In the genomic region with DNA sequence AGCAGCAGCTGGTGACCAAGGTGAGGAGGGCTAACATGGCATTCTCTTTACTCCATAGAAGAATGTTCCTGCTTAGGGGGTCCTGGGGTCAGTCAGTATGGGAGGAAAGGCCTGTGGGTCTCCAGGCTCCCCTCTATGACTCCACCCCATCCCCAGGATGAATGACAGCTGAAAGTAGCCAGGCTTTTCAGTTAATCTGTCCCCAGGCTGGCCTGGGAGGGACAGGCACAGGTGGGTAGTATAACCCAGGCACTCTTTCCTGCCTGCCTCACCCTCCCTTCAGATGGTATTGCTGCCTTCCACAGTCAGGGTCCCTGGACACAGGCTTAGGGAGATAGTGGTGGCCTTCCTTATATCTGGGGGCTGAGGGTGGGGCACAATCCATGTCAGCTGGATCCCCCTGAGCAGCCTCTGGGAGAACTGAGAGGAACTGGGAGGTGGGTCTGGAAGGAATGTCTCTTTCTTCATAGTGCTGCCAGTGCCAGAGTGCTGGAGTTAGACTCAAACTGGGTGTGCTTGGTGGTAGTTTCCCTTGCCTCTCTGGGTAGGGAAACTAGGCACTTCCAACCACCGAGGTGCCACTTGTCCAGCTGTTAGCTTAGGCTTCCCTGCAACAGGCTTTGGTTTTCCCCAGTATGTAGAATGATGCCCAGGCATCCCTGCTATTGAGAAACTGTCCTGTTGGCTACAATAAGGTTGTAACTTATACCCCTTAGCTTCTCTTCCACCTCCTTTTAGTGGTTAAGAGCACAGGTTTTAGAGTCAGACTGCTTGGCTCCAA, we compare ENCODE assay signal across 12 cellular contexts. TPM values are rescaled to one million over a fixed set of nuclear protein-coding genes. Genes with fewer than 3 reads are reported as not detected.
DNase-seq lines count a peak whose midpoint lies in the region; ATAC-seq lines count a peak whose summit lies in the region.
"Had no signal": no experiment of that assay in that cellular context is flagged by ENCODE, and none has a peak within 500 bp of the region (broad histone marks: within the 10 kb centered on the region; RNA-seq: fewer than 3 reads in every experiment).

No MANE protein-coding gene starts in this region.

- no peak overlapping the region for H3K27ac Mint-ChIP-seq in activated CD4-positive, alpha-beta T cell treated with anti-CD3 and anti-CD28 coated beads, Interleukin-2, amount 10 ng/mL, durations not matched to agents 24 days and 14 days

- peaks cover 10% of the 10 kb centered on the region for H3K36me3 Mint-ChIP-seq in activated CD4-positive, alpha-beta T cell treated with anti-CD3 and anti-CD28 coated beads, Interleukin-2, amount 10 ng/mL, durations not matched to agents 24 days and 14 days (ENCODE audit: low read depth)

- H3K4me3 ChIP-seq in ectodermal cell (ENCODE audit: insufficient read depth, low read depth, low read length) (no peak overlapping the region), rectal smooth muscle tissue (ENCODE audit: low read length) (peak overlapping the region; percentile 1)

- H3K4me1 ChIP-seq in ectodermal cell (ENCODE audit: control insufficient read depth, insufficient read depth, low read length) (peaks cover 29% of the 10 kb centered on the region), rectal smooth muscle tissue (ENCODE audit: control insufficient read depth, insufficient read depth, low read length) (peaks cover 27% of the 10 kb centered on the region)

- no peaks in the 10 kb centered on the region for H3K27me3 ChIP-seq in ectodermal cell (ENCODE audit: control insufficient read depth, insufficient read depth, low read length, poor library complexity, severe bottlenecking)
- no peaks in the 10 kb centered on the region for H3K27me3 ChIP-seq in rectal smooth muscle tissue (ENCODE audit: control insufficient read depth, insufficient read depth, low read length)

- WGBS in ectodermal cell, 2 experiments, result 89 to 95% methylated on average over 1 of the region's 1 CpG

- H3K9ac ChIP-seq in rectal smooth muscle tissue (ENCODE audit: low read length), result no peak overlapping the region

- no peaks in the 10 kb centered on the region for H3K36me3 ChIP-seq in ectodermal cell (ENCODE audit: control insufficient read depth, insufficient read depth, low read length)
- no peaks in the 10 kb centered on the region for H3K36me3 ChIP-seq in rectal smooth muscle tissue (ENCODE audit: control insufficient read depth, insufficient read depth, low read length)

- peaks cover 46% of the 10 kb centered on the region for H3K4me1 Mint-ChIP-seq in activated CD4-positive, alpha-beta T cell treated with anti-CD3 and anti-CD28 coated beads, Interleukin-2, amount 10 ng/mL, durations not matched to agents 24 days and 14 days

- H3K27ac ChIP-seq in ectodermal cell (ENCODE audit: insufficient read depth, low read depth, low read length, poor library complexity, severe bottlenecking), result peak overlapping the region; percentile 38
- H3K27ac ChIP-seq in rectal smooth muscle tissue (ENCODE audit: low read depth, low read length), result no peak overlapping the region

- intact Hi-C loops in activated CD4-positive, alpha-beta T cell treated with anti-CD3 and anti-CD28 coated beads, Interleukin-2, amount 10 ng/mL, durations not matched to agents 24 days and 14 days (cut with micrococcal nuclease), result no loop called here

- ATAC-seq in GM19324 (IDR thresholded peaks at IDR 0.05; ENCODE audit: low FRiP score, unreplicated experiment) (peak; percentile 7), HG03095 (IDR thresholded peaks at IDR 0.05; ENCODE audit: unreplicated experiment) (peak; percentile 5)

- no peak overlapping the region for H3K4me3 Mint-ChIP-seq in activated CD4-positive, alpha-beta T cell treated with anti-CD3 and anti-CD28 coated beads, Interleukin-2, amount 10 ng/mL, durations not matched to agents 24 days and 14 days

- H3K9me3 ChIP-seq in ectodermal cell (ENCODE audit: control insufficient read depth, low read length), result no peaks in the 10 kb centered on the region

- no peak for DNase-seq in SHP77 (lab: John Stamatoyannopoulos, UW)
- no peak for DNase-seq in NCI-H2107 treated with DMSO at 0.1 percent for 48 hours (lab: John Stamatoyannopoulos, UW; ENCODE audit: unreplicated experiment)
- no peak for DNase-seq in activated CD4-positive, alpha-beta T cell treated with anti-CD3 and anti-CD28 coated beads, Interleukin-2, amount 50 U/mL, for 4 hours
- no peak for DNase-seq in activated CD4-positive, alpha-beta T cell treated with anti-CD3 and anti-CD28 coated beads, Interleukin-2, amount 10 ng/mL, durations not matched to agents 24 days and 14 days
- DNase-seq: DND-41; NCI-H1694 treated with DMSO at 0.1 percent for 48 hours; RPMI8226; stimulated activated naive CD4-positive, alpha-beta T cell treated with Interleukin-2 at 50 U/mL for 16 hours had no signal

- H3K9me3 Mint-ChIP-seq in activated CD4-positive, alpha-beta T cell treated with anti-CD3 and anti-CD28 coated beads, Interleukin-2, amount 10 ng/mL, durations not matched to agents 24 days and 14 days, result no peaks in the 10 kb centered on the region

- no peaks in the 10 kb centered on the region for H3K27me3 Mint-ChIP-seq in activated CD4-positive, alpha-beta T cell treated with anti-CD3 and anti-CD28 coated beads, Interleukin-2, amount 10 ng/mL, durations not matched to agents 24 days and 14 days

RNA-seq across cellular contexts. Expression of gene LARP1, which starts 27.8 kb away (rescaled TPM):
- 130 TPM for polyA plus RNA-seq in ectodermal cell (2013, experiment 1 of 4)
- polyA plus RNA-seq in ectodermal cell (2013, experiment 2 of 4), result 142 TPM
- 83.0 TPM for polyA plus RNA-seq in ectodermal cell (2013, experiment 3 of 4)
- polyA plus RNA-seq in ectodermal cell (2013, experiment 4 of 4), result 97.1 TPM
- 331 and 348 TPM in 2 replicates for total RNA-seq in activated CD4-positive, alpha-beta T cell treated with anti-CD3 and anti-CD28 coated beads, Interleukin-2, amount 10 ng/mL, durations not matched to agents 24 days and 14 days
